In the genomic region with DNA sequence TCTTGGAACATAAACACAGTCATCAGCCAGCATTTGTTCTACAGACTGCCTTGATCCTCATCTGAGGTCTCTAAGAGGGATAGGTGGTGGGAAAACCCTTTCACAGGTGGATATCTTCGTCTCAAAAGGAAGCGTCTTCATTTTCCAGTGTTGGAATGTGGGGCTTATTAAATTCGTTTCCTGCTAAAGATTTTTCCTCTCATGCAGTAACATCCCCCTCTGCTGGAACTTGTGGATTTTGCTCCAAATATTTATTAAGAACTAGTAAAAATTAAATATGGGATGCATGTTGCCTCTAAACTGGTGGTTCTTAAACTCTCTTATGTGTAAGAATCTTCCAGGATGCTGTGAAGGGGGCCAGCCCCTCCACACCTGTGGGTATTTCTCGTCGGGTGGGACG, we compare ENCODE assay signal across 1 cellular context.
TF ChIP-seq lines count a peak whose summit lies in the region.

No MANE protein-coding gene starts in this region.

TF ChIP-seq in WTC11, 78 proteins besides CTCF, POLR2A, EP300 and RAD21 (continued from another document):
- TF ChIP-seq, protein P1, sequence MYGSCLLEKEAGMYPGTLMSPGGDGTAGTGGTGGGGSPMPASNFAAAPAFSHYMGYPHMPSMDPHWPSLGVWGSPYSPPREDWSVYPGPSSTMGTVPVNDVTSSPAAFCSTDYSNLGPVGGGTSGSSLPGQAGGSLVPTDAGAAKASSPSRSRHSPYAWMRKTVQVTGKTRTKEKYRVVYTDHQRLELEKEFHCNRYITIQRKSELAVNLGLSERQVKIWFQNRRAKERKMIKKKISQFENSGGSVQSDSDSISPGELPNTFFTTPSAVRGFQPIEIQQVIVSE (CRISPR knock-in tag; IDR thresholded peaks at IDR 0.05; ENCODE audit: borderline replicate concordance): no peak
- TF ChIP-seq, protein P2, sequence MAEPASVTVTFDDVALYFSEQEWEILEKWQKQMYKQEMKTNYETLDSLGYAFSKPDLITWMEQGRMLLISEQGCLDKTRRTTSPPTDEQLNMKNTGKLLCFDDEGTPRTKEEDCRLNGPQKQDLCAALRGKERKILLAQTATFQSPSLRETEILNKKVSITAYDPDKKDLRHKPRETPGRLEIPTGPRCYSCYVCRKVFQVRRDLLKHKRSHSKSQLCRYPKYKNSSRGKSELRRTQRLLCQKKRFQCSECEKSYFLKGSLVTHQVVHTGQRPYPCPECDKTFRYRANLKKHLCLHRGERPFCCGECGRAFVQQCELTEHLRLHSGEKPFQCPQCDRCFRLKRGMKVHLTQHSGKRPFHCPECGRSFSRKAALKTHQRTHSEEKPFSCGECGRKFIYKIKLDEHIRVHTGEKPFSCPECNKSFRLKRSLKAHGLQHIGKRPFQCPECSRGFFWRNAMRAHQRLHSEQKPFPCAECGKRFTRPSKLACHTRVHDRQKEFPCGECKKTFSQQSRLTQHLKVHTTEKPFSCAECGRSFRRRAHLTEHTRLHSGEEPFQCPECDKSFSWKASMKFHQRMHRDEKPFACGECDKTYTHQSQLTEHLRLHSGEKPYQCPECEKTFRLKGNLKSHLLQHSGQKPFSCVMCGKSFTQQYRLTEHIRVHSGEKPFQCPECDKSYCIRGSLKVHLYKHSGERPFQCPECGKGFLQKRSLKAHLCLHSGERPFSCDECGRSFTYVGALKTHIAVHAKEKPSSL (CRISPR knock-in tag; conservative IDR thresholded peaks at IDR 0.05): no peak
